36 cellular contexts compared by ENCODE assay signal in the genomic region with DNA sequence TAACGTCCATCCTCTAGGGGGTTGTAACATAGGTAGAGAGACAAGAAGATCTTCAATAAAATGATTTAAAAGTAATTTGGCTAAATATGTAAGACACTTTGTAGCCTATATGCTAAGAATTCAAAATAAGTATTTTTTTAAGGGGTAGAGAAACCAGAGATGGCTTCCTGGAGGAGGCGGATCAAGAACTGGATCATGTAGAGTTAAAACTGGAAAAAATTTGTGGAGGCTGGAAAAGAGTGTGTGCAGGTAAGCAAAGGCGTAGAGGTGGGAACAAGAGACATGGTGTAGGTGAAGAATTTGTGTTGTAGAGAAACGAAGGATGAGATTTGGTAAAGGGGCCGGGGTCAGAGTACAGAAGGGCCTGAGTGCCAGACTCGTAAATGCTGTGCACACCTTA.
DNase-seq lines count a peak whose midpoint lies in the region; ATAC-seq, FAIRE-seq and TF ChIP-seq lines count a peak whose summit lies in the region.
"Had no signal": no experiment of that assay in that cellular context is flagged by ENCODE, and none has a peak within 500 bp of the region (broad histone marks: within the 10 kb centered on the region; RNA-seq: fewer than 3 reads in every experiment).

No MANE protein-coding gene starts in this region.

- TF ChIP-seq RAD21 in A549 (conservative IDR thresholded peaks at IDR 0.05 in 1 of 2, IDR thresholded peaks at IDR 0.05 in 1 of 2) (no peak), K562 (CRISPR knock-in tag; conservative IDR thresholded peaks at IDR 0.05 in 1 of 2, IDR thresholded peaks at IDR 0.05 in 1 of 2) (no peak)

- no peaks in the 10 kb centered on the region for H3K79me2 ChIP-seq in K562 (ENCODE audit: control insufficient read depth, insufficient read depth, low read length)

- H3K27me3 Mint-ChIP-seq in activated CD8-positive, alpha-beta memory T cell treated with anti-CD3 and anti-CD28 coated beads, Interleukin-2, amount 10 ng/mL, durations not matched to agents 7 days and 5 days: peaks cover 10% of the 10 kb centered on the region
- H3K27me3 Mint-ChIP-seq: CD4-positive, CD25-positive, alpha-beta regulatory T cell had no signal

- peaks cover 23 to 28% of the 10 kb centered on the region in 2 experiments; a peak in 4 of 5 replicates for H3K27me3 ChIP-seq in K562 (ENCODE audit: control insufficient read depth in 2 of 2, insufficient read depth in 2 of 2, low read length in 2 of 2)
- H3K27me3 ChIP-seq in foreskin keratinocyte: no peaks in the 10 kb centered on the region
- H3K27me3 ChIP-seq in brain microvascular endothelial cell (replicated peaks): no peaks in the 10 kb centered on the region
- H3K27me3 ChIP-seq: BE2C; BLaER1; BLaER1 treated with 17β-estradiol and CSF1 and Interleukin-3, amounts not matched to agents 10 nM and 100 nM had no signal

- H3K4me3 ChIP-seq in A549: no peak overlapping the region
- no peak overlapping the region for H3K4me3 ChIP-seq in K562
- no peak overlapping the region for H3K4me3 ChIP-seq in brain microvascular endothelial cell (ENCODE audit: low read depth, low read length)
- H3K4me3 ChIP-seq: BLaER1; BLaER1 treated with 17β-estradiol and CSF1 and Interleukin-3, amounts not matched to agents 10 nM and 100 nM had no signal

- no peaks in the 10 kb centered on the region for H3K9me3 Mint-ChIP-seq in activated CD8-positive, alpha-beta memory T cell treated with anti-CD3 and anti-CD28 coated beads, Interleukin-2, amount 10 ng/mL, durations not matched to agents 7 days and 5 days (ENCODE audit: low read depth)
- H3K9me3 Mint-ChIP-seq: CD4-positive, alpha-beta T cell; CD8-positive, alpha-beta memory T cell had no signal

- no peaks in the 10 kb centered on the region for H3K9me1 ChIP-seq in K562 (ENCODE audit: control insufficient read depth, insufficient read depth, low read length)

- FAIRE-seq in A549 (lab: Jason Lieb, UNC) (no peak), K562 (lab: Jason Lieb, UNC) (no peak)
- FAIRE-seq: A204.1, D721Med had no signal

- no peaks in the 10 kb centered on the region for H3K4me1 Mint-ChIP-seq in activated CD8-positive, alpha-beta memory T cell treated with anti-CD3 and anti-CD28 coated beads, Interleukin-2, amount 10 ng/mL, durations not matched to agents 7 days and 5 days
- H3K4me1 Mint-ChIP-seq: B cell; CD14-positive monocyte; CD4-positive, alpha-beta memory T cell; CD4-positive, CD25-positive, alpha-beta regulatory T cell; CD8-positive, alpha-beta memory T cell had no signal

- no peak overlapping the region for H3K27ac ChIP-seq in A549
- H3K27ac ChIP-seq in K562 (ENCODE audit: extremely low read depth, low read depth, low read length): no peak overlapping the region
- H3K27ac ChIP-seq in foreskin keratinocyte: no peak overlapping the region
- no peak overlapping the region for H3K27ac ChIP-seq in brain microvascular endothelial cell
- H3K27ac ChIP-seq: 22Rv1; BLaER1; BLaER1 treated with 17β-estradiol and CSF1 and Interleukin-3, amounts not matched to agents 10 nM and 100 nM; C4-2B had no signal

- H3K4me2 ChIP-seq in A549 (no peak overlapping the region), K562 (ENCODE audit: insufficient read depth, low read length) (no peak overlapping the region)
- H3K4me2 ChIP-seq: BLaER1; BLaER1 treated with 17β-estradiol and CSF1 and Interleukin-3, amounts not matched to agents 10 nM and 100 nM had no signal

- BruUV-seq in K562 (replicated peaks; lab: Mats Ljungman, UMichigan): no TSS peak

- in situ Hi-C loops in K562 (cut with MboI): no loop called here
- in situ Hi-C loops in brain microvascular endothelial cell (cut with HindIII; ENCODE audit: low pct_ligation_motif_present, low sequenced_read_pairs): no loop called here

- CTCF ChIA-PET in activated CD8-positive, alpha-beta memory T cell treated with anti-CD3 and anti-CD28 coated beads, Interleukin-2, amount 10 ng/mL, durations not matched to agents 7 days and 5 days (lab: Charles Lee): no interaction called here
- CTCF ChIA-PET in A549 (lab: Yijun Ruan, JAX): interaction anchor here (1.2 kb wide), 1 partner anchor 585 kb away, joined by 3 read pairs; no protein-coding TSS in a partner anchor
- CTCF ChIA-PET in K562 (lab: Yijun Ruan, JAX; ENCODE audit: low intra/inter-chr PET ratio): no interaction called here

- intact Hi-C loops in K562 (cut with micrococcal nuclease): no loop called here

- H4K20me1 ChIP-seq in K562 (replicated peaks; ENCODE audit: control insufficient read depth, insufficient read depth, low read length): no peaks in the 10 kb centered on the region; the same call in 1 of the 2 replicates
- H4K20me1 ChIP-seq: BLaER1; BLaER1 treated with 17β-estradiol and CSF1 and Interleukin-3, amounts not matched to agents 10 nM and 100 nM had no signal

- no peaks in the 10 kb centered on the region for H3K36me3 Mint-ChIP-seq in activated CD8-positive, alpha-beta memory T cell treated with anti-CD3 and anti-CD28 coated beads, Interleukin-2, amount 10 ng/mL, durations not matched to agents 7 days and 5 days
- H3K36me3 Mint-ChIP-seq: CD14-positive monocyte; CD4-positive, alpha-beta memory T cell; CD4-positive, CD25-positive, alpha-beta regulatory T cell; CD8-positive, alpha-beta T cell had no signal

- H3K9me3 ChIP-seq in A549 (no peaks in the 10 kb centered on the region), K562 (replicated peaks; ENCODE audit: control insufficient read depth, insufficient read depth, low read depth, low read length) (no peaks in the 10 kb centered on the region)
- H3K9me3 ChIP-seq: BE2C, Caco-2 had no signal

- H3K36me3 ChIP-seq in K562 (ENCODE audit: control insufficient read depth, insufficient read depth, low read length): no peaks in the 10 kb centered on the region
- H3K36me3 ChIP-seq in brain microvascular endothelial cell (replicated peaks): no peaks in the 10 kb centered on the region
- H3K36me3 ChIP-seq: BE2C; BLaER1; BLaER1 treated with 17β-estradiol and CSF1 and Interleukin-3, amounts not matched to agents 10 nM and 100 nM had no signal

- no peak overlapping the region for H3K27ac Mint-ChIP-seq in activated CD8-positive, alpha-beta memory T cell treated with anti-CD3 and anti-CD28 coated beads, Interleukin-2, amount 10 ng/mL, durations not matched to agents 7 days and 5 days
- H3K27ac Mint-ChIP-seq: B cell; CD14-positive monocyte; CD4-positive, alpha-beta memory T cell; CD4-positive, alpha-beta T cell; CD4-positive, CD25-positive, alpha-beta regulatory T cell; CD8-positive, alpha-beta memory T cell; CD8-positive, alpha-beta T cell had no signal

- DNase-seq in activated CD8-positive, alpha-beta memory T cell treated with anti-CD3 and anti-CD28 coated beads, Interleukin-2, amount 10 ng/mL, durations not matched to agents 7 days and 5 days: peak; percentile 7
- DNase-seq in activated CD8-positive, alpha-beta memory T cell treated with anti-CD3 and anti-CD28 coated beads, Interleukin-2, amount 50 U/mL, for 4 hours: no peak
- DNase-seq in A549 (ENCODE audit: low read depth in 1 of 2, low spot score in 1 of 2) (no peak), K562 (ENCODE audit: extremely low read depth in 1 of 4, low spot score in 3 of 4) (no peak), islet precursor cell (peak; percentile 22), foreskin keratinocyte (no peak), kidney glomerular epithelial cell (lab: John Stamatoyannopoulos, UW) (no peak), brain microvascular endothelial cell (no peak)
- DNase-seq: 8988T; ACHN; AML-193; BE2C; C1 segment of cervical spinal cord; Caco-2; Calu3; CD4-positive, alpha-beta memory T cell; CD4-positive, alpha-beta T cell; CD4-positive, CD25-positive, alpha-beta regulatory T cell; CD8-positive, alpha-beta memory T cell; CD8-positive, alpha-beta T cell; COR-L47; DMS 273 treated with DMSO at 0.1 percent for 48 hours; DMS153; DMS53; DMS79; DMS79 treated with DMSO at 0.1 percent for 48 hours; DND-41; EL had no signal

- 31% methylated on average over 6 of the region's 6 CpGs for WGBS in A549 (ENCODE audit: missing lambda C conversion rate)
- WGBS in K562 (ENCODE audit: insufficient coverage, low coverage, missing lambda C conversion rate): 0% methylated on average over 6 of the region's 6 CpGs

- POLR2A ChIA-PET in A549 (lab: Yijun Ruan, JAX) (no interaction called here), K562 (lab: Yijun Ruan, JAX) (no interaction called here)

- no peak for TF ChIP-seq POLR2A in A549 (IDR thresholded peaks at IDR 0.05; ENCODE audit: low read length)
- TF ChIP-seq POLR2A in K562 (conservative IDR thresholded peaks at IDR 0.05): no peak

- no peak overlapping the region for H3K9ac ChIP-seq in K562 (ENCODE audit: insufficient read depth in 1 of 2, low read depth in 2 of 2, low read length in 2 of 2)
- H3K9ac ChIP-seq: BLaER1; BLaER1 treated with 17β-estradiol and CSF1 and Interleukin-3, amounts not matched to agents 10 nM and 100 nM had no signal

- TF ChIP-seq CTCF in A549 (IDR thresholded peaks at IDR 0.05) (no peak), K562 (IDR thresholded peaks at IDR 0.05 in 2 of 3, conservative IDR thresholded peaks at IDR 0.05 in 1 of 3; ENCODE audit: insufficient read depth in 2 of 3, low read depth in 1 of 3, low read length in 3 of 3) (no peak), foreskin keratinocyte (conservative IDR thresholded peaks at IDR 0.05) (no peak), brain microvascular endothelial cell (IDR thresholded peaks at IDR 0.05; ENCODE audit: low read depth, low read length, missing control alignments) (no peak)

- no peak overlapping the region for H3K4me3 Mint-ChIP-seq in activated CD8-positive, alpha-beta memory T cell treated with anti-CD3 and anti-CD28 coated beads, Interleukin-2, amount 10 ng/mL, durations not matched to agents 7 days and 5 days
- H3K4me3 Mint-ChIP-seq: B cell; CD14-positive monocyte; CD4-positive, alpha-beta memory T cell; CD4-positive, alpha-beta T cell; CD4-positive, CD25-positive, alpha-beta regulatory T cell; CD8-positive, alpha-beta memory T cell; CD8-positive, alpha-beta T cell had no signal

- H2AFZ ChIP-seq in K562 (ENCODE audit: low read depth, low read length): no peak overlapping the region

- H3K4me1 ChIP-seq in A549 (no peaks in the 10 kb centered on the region), K562 (replicated peaks in 1 of 2; ENCODE audit: control insufficient read depth in 2 of 2, insufficient read depth in 2 of 2, low read length in 2 of 2) (no peaks in the 10 kb centered on the region), foreskin keratinocyte (no peaks in the 10 kb centered on the region)
- H3K4me1 ChIP-seq: BE2C, Caco-2 had no signal

- TF ChIP-seq EP300 in A549 (IDR thresholded peaks at IDR 0.05): no peak
- no peak for TF ChIP-seq EP300 in K562 (IDR thresholded peaks at IDR 0.05; ENCODE audit: low read length)

- ATAC-seq in activated CD8-positive, alpha-beta memory T cell treated with anti-CD3 and anti-CD28 coated beads, Interleukin-2, amount 10 ng/mL, durations not matched to agents 7 days and 5 days: no peak
- ATAC-seq in A549 (no peak), K562 (no peak), foreskin keratinocyte (no peak)
- ATAC-seq: CD8-positive, alpha-beta T cell had no signal

TF ChIP-seq in K562, 482 proteins besides CTCF, POLR2A, EP300 and RAD21:
- TF ChIP-seq ZFP36 (IDR thresholded peaks at IDR 0.05; ENCODE audit: low read depth, low read length, partially characterized antibody) (peak; percentile 93), ZNF239 (CRISPR knock-in tag; IDR thresholded peaks at IDR 0.05) (no peak), RBM25 (IDR thresholded peaks at IDR 0.05; ENCODE audit: low read depth, low read length, severe bottlenecking) (peak; percentile 73)
TF ChIP-seq in K562: peak in this region for 2.

Comparison
In these comparisons a context has a peak if more than half of its experiments do, and no peak if none do; other contexts are left out.
1. DNase-seq: peak in activated CD8-positive, alpha-beta memory T cell treated with anti-CD3 and anti-CD28 coated beads, Interleukin-2, amount 10 ng/mL, durations not matched to agents 7 days and 5 days (single experiment) and islet precursor cell (single experiment); none in activated CD8-positive, alpha-beta memory T cell treated with anti-CD3 and anti-CD28 coated beads, Interleukin-2, amount 50 U/mL, for 4 hours (single experiment), A549 (0 of 2), K562 (0 of 4), foreskin keratinocyte (0 of 2), kidney glomerular epithelial cell (single experiment) and brain microvascular endothelial cell (single experiment).